ENCODE assay signal across 29 cellular contexts in the genomic region with DNA sequence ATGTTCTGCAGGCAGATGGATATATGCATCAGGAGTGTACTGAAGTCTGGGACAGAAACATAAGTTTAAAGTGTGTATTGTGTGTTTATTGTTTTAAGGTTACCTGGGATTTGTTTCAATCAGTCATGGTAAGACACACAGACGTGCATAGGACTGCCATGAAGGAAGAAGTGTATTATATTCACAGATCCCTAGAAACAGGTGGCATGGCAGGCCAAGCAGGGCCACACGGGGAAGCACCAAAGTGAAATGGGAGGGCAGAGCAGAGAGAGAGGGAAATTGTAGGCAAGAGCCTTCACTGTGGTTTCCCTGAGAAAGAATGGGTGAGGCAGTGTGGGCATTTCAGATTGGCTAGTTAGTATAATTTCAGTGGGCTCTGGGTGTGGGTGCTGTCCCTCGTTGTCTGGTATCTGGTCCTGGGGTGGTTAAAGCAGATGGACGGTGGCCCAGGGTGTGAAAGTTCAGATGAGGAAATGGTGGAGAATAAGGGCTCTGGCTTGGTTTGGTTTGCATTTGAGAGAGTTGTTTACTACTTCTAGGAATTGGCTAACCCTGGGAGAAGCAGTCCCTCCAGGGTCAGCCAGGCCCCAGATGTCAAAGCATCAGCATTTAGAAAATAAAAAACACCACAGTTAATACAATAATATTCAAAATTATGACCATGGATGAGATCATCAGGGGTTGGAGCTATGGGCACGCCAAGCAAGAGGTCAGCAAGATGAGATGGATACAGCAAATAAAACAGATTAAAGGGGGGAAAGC.
DNase-seq lines count a peak whose midpoint lies in the region; ATAC-seq, FAIRE-seq and TF ChIP-seq lines count a peak whose summit lies in the region.
"Had no signal": no experiment of that assay in that cellular context is flagged by ENCODE, and none has a peak within 500 bp of the region (broad histone marks: within the 10 kb centered on the region; RNA-seq: fewer than 3 reads in every experiment).

No MANE protein-coding gene starts in this region.

- peaks cover 7% of the 10 kb centered on the region for H3K9me3 Mint-ChIP-seq in nephron progenitor cell
- peaks cover 2 to 10% of the 10 kb centered on the region in 2 donors for H3K9me3 Mint-ChIP-seq in natural killer cell

- peak overlapping the region; percentile 71 for H3K27ac ChIP-seq in SJCRH30
- H3K27ac ChIP-seq in uterus = no peak overlapping the region
- H3K27ac ChIP-seq: BLaER1 had no signal

- peak; percentile 52 for FAIRE-seq in bronchial epithelial cell (lab: Jason Lieb, UNC)
- FAIRE-seq: A204.1, GM12878, GM12892, GM18507 had no signal

- TF ChIP-seq POLR2A in uterus (IDR thresholded peaks at IDR 0.05) = no peak

- H3K36me3 Mint-ChIP-seq in nephron progenitor cell (ENCODE audit: low read depth) (no peaks in the 10 kb centered on the region), natural killer cell (no peaks in the 10 kb centered on the region)
- H3K36me3 Mint-ChIP-seq: CD14-positive monocyte; CD4-positive, alpha-beta memory T cell; CD4-positive, CD25-positive, alpha-beta regulatory T cell had no signal

- H3K4me3 ChIP-seq in SJCRH30 (no peak overlapping the region), bronchial epithelial cell (ENCODE audit: low read depth, low read length) (no peak overlapping the region), uterus (no peak overlapping the region)
- H3K4me3 ChIP-seq: BLaER1, GM12878 had no signal

- H3K9me3 ChIP-seq in SJCRH30 (replicated peaks) = no peaks in the 10 kb centered on the region
- no peaks in the 10 kb centered on the region for H3K9me3 ChIP-seq in uterus
- H3K9me3 ChIP-seq: BE2C, BLaER1 had no signal

- H3K4me3 Mint-ChIP-seq in nephron progenitor cell = no peak overlapping the region
- no peak overlapping the region for H3K4me3 Mint-ChIP-seq in natural killer cell
- H3K4me3 Mint-ChIP-seq: CD14-positive monocyte; CD4-positive, alpha-beta memory T cell; CD4-positive, CD25-positive, alpha-beta regulatory T cell; CD8-positive, alpha-beta memory T cell had no signal

- peak; percentile 85 for ATAC-seq in sciatic nerve
- ATAC-seq in natural killer cell = no peak
- no peak for ATAC-seq in GM19324 (IDR thresholded peaks at IDR 0.05; ENCODE audit: low FRiP score, unreplicated experiment)
- ATAC-seq: GM12878 had no signal

- no peak for TF ChIP-seq CTCF in bronchial epithelial cell (IDR thresholded peaks at IDR 0.05; ENCODE audit: insufficient read depth, low read length, severe bottlenecking)
- no peak for TF ChIP-seq CTCF in nephron progenitor cell (IDR thresholded peaks at IDR 0.05)
- TF ChIP-seq CTCF in natural killer cell (IDR thresholded peaks at IDR 0.05) = no peak
- TF ChIP-seq CTCF in uterus (IDR thresholded peaks at IDR 0.05) = no peak

- H3K4me1 Mint-ChIP-seq in nephron progenitor cell (peaks cover 27% of the 10 kb centered on the region), natural killer cell (no peaks in the 10 kb centered on the region)
- H3K4me1 Mint-ChIP-seq: CD14-positive monocyte; CD4-positive, alpha-beta memory T cell; CD4-positive, CD25-positive, alpha-beta regulatory T cell; CD8-positive, alpha-beta memory T cell had no signal

- no peaks in the 10 kb centered on the region for H3K27me3 ChIP-seq in SJCRH30
- H3K27me3 ChIP-seq in bronchial epithelial cell (ENCODE audit: control insufficient read depth, insufficient read depth, low read length) = no peaks in the 10 kb centered on the region
- H3K27me3 ChIP-seq in uterus = no peaks in the 10 kb centered on the region
- H3K27me3 ChIP-seq: BE2C, BLaER1 had no signal

- DNase-seq in SJCRH30 (peak; percentile 66 to 77), bronchial epithelial cell (ENCODE audit: low read depth) (no peak), nephron progenitor cell (no peak), sciatic nerve (ENCODE audit: low spot score) (no peak), natural killer cell (no peak), uterus (no peak), OCI-M1 (lab: John Stamatoyannopoulos, UW) (no peak)
- DNase-seq: 8988T; ACHN; BE2C; C1 segment of cervical spinal cord; CD4-positive, alpha-beta memory T cell; CD4-positive, CD25-positive, alpha-beta regulatory T cell; CD8-positive, alpha-beta memory T cell; COR-L47; DMS 273 treated with DMSO at 0.1 percent for 48 hours; DMS153; DMS53; DMS79; DND-41; EL; GDM1 had no signal

- peak overlapping the region; percentile 7 for H3K27ac Mint-ChIP-seq in nephron progenitor cell
- H3K27ac Mint-ChIP-seq in natural killer cell = no peak overlapping the region
- H3K27ac Mint-ChIP-seq: CD8-positive, alpha-beta memory T cell had no signal

- H3K36me3 ChIP-seq in SJCRH30 (no peaks in the 10 kb centered on the region), bronchial epithelial cell (ENCODE audit: control insufficient read depth, insufficient read depth, low read length) (no peaks in the 10 kb centered on the region), uterus (no peaks in the 10 kb centered on the region)
- H3K36me3 ChIP-seq: BE2C, BLaER1 had no signal

- intact Hi-C loops in sciatic nerve (cut with DNase I) = no loop called here
- intact Hi-C loops in natural killer cell (cut with micrococcal nuclease) = no loop called here
- intact Hi-C loops in uterus (cut with DNase I; ENCODE audit: low total_unique reads) = no loop called here

- H3K4me1 ChIP-seq in SJCRH30 (peaks cover 11% of the 10 kb centered on the region), uterus (no peaks in the 10 kb centered on the region)
- H3K4me1 ChIP-seq: BE2C, BLaER1 had no signal

- H3K27me3 Mint-ChIP-seq in nephron progenitor cell (ENCODE audit: low read depth, poor library complexity) (no peaks in the 10 kb centered on the region), natural killer cell (ENCODE audit: low read depth in 2 of 2) (no peaks in the 10 kb centered on the region)
- H3K27me3 Mint-ChIP-seq: CD4-positive, alpha-beta memory T cell; CD4-positive, CD25-positive, alpha-beta regulatory T cell; CD8-positive, alpha-beta memory T cell had no signal

Comparison
In these comparisons a context has a peak if more than half of its experiments do, and no peak if none do; other contexts are left out.
1. DNase-seq: peak in SJCRH30 (2 of 2); none in bronchial epithelial cell (single experiment), nephron progenitor cell (single experiment), sciatic nerve (single experiment), natural killer cell (single experiment), uterus (0 of 2) and OCI-M1 (single experiment).